8 cellular contexts compared by ENCODE assay signal in the genomic region with DNA sequence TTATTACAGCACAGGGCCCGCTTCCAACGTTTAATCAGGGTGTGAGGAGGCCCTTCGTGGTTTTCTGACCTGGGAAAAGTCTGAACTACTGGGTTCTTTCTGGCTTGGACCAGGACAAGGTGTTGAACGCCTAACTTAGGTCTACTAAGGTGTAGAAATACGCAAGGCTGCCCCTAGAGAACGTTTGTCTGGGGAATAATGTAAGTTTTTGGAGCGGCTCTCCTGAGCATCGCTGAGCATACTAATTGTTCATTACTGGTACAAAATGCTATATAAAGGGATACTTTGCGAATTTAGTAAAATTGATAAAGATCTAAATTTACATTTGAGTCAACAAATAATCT. TPM values are rescaled to one million over a fixed set of nuclear protein-coding genes. Genes with fewer than 3 reads are reported as not detected.
DNase-seq lines count a peak whose midpoint lies in the region; ATAC-seq, FAIRE-seq and TF ChIP-seq lines count a peak whose summit lies in the region.

No MANE protein-coding gene starts in this region.

- TF ChIP-seq CTCF in kidney (IDR thresholded peaks at IDR 0.05; ENCODE audit: borderline replicate concordance, extremely low read depth, insufficient read depth), result no peak
- no peak for TF ChIP-seq CTCF in upper lobe of right lung (IDR thresholded peaks at IDR 0.05)
- TF ChIP-seq CTCF in D721Med (IDR thresholded peaks at IDR 0.05; ENCODE audit: insufficient read depth, missing control alignments), result no peak

- H3K27ac Mint-ChIP-seq in stimulated activated naive CD8-positive, alpha-beta T cell treated with anti-CD3 and anti-CD28 coated beads, Interleukin-15, Interleukin-2, amounts not matched to agents 100 ng/mL and 50 ng/mL, for 24 hours, result peak overlapping the region; percentile 96
- H3K27ac Mint-ChIP-seq in activated CD4-positive, alpha-beta memory T cell treated with anti-CD3 and anti-CD28 coated beads for 36 hours, result peak overlapping the region; percentile 93

- intact Hi-C loops in activated CD4-positive, alpha-beta memory T cell treated with anti-CD3 and anti-CD28 coated beads for 36 hours (cut with micrococcal nuclease), result loop anchor here (2.0 to 10.0 kb wide), 3 partner anchors 138 to 330 kb away; a partner anchor contains a TSS
- intact Hi-C loops in kidney (cut with DNase I), result no loop called here
- intact Hi-C loops in upper lobe of right lung (cut with DNase I), result no loop called here

- peak overlapping the region; percentile 92 for H3K4me3 Mint-ChIP-seq in stimulated activated naive CD8-positive, alpha-beta T cell treated with anti-CD3 and anti-CD28 coated beads, Interleukin-15, Interleukin-2, amounts not matched to agents 100 ng/mL and 50 ng/mL, for 24 hours
- peak overlapping the region; percentile 93 for H3K4me3 Mint-ChIP-seq in activated CD4-positive, alpha-beta memory T cell treated with anti-CD3 and anti-CD28 coated beads for 36 hours

- ATAC-seq in stimulated activated naive CD8-positive, alpha-beta T cell treated with anti-CD3 and anti-CD28 coated beads, Interleukin-15, Interleukin-2, amounts not matched to agents 100 U/mL and 50 U/mL, for 24 hours, result no peak
- no peak for ATAC-seq in upper lobe of right lung

- H3K4me3 ChIP-seq in kidney (ENCODE audit: low read length in 2 of 2), result peak overlapping the region; percentile 75 to 80
- H3K4me3 ChIP-seq in upper lobe of right lung, result peak overlapping the region; percentile 92

- H3K9me3 Mint-ChIP-seq in stimulated activated naive CD8-positive, alpha-beta T cell treated with anti-CD3 and anti-CD28 coated beads, Interleukin-15, Interleukin-2, amounts not matched to agents 100 ng/mL and 50 ng/mL, for 24 hours, result no peaks in the 10 kb centered on the region
- no peaks in the 10 kb centered on the region for H3K9me3 Mint-ChIP-seq in activated CD4-positive, alpha-beta memory T cell treated with anti-CD3 and anti-CD28 coated beads for 36 hours

- in situ Hi-C loops in KBM-7 (cut with MboI; ENCODE audit: low pct_unique_long_range_greater_than_20kb, low sequenced_read_pairs), result no loop called here

- POLR2A ChIA-PET in activated CD4-positive, alpha-beta memory T cell treated with anti-CD3 and anti-CD28 coated beads for 36 hours (lab: Charles Lee), result interaction anchor here (1.0 to 1.4 kb wide), 3 partner anchors 31 to 201 kb away, joined by 3 read pairs; no protein-coding TSS in a partner anchor

- no peak for DNase-seq in stimulated activated naive CD8-positive, alpha-beta T cell treated with anti-CD3 and anti-CD28 coated beads, Interleukin-15, Interleukin-2, amounts not matched to agents 100 U/mL and 50 U/mL, for 24 hours
- DNase-seq in activated CD4-positive, alpha-beta memory T cell treated with anti-CD3 and anti-CD28 coated beads for 36 hours, result no peak
- DNase-seq in kidney (no peak), upper lobe of right lung (no peak), D721Med (ENCODE audit: insufficient read length, low spot score) (no peak), KBM-7 (no peak), NOMO-1 (lab: John Stamatoyannopoulos, UW; ENCODE audit: unreplicated experiment in 2 of 2) (no peak)

- H3K9me3 ChIP-seq in kidney (ENCODE audit: control insufficient read depth in 1 of 2, low read length in 2 of 2) (no peaks in the 10 kb centered on the region), upper lobe of right lung (no peaks in the 10 kb centered on the region)

- H3K9ac ChIP-seq in kidney (ENCODE audit: low read length in 2 of 2), result peak overlapping the region; percentile 75 to 84

- H3K27me3 Mint-ChIP-seq in stimulated activated naive CD8-positive, alpha-beta T cell treated with anti-CD3 and anti-CD28 coated beads, Interleukin-15, Interleukin-2, amounts not matched to agents 100 ng/mL and 50 ng/mL, for 24 hours, result no peaks in the 10 kb centered on the region
- no peaks in the 10 kb centered on the region for H3K27me3 Mint-ChIP-seq in activated CD4-positive, alpha-beta memory T cell treated with anti-CD3 and anti-CD28 coated beads for 36 hours

- H3K36me3 ChIP-seq in kidney (ENCODE audit: control insufficient read depth in 1 of 2, insufficient read depth in 2 of 2, low read length in 2 of 2) (peaks cover 0 to 4% of the 10 kb centered on the region in 2 donors), upper lobe of right lung (peaks cover 13% of the 10 kb centered on the region)

- no peak for FAIRE-seq in kidney (lab: Jason Lieb, UNC)
- FAIRE-seq in D721Med (lab: Jason Lieb, UNC), result no peak

- peaks cover 44% of the 10 kb centered on the region for H3K4me1 Mint-ChIP-seq in stimulated activated naive CD8-positive, alpha-beta T cell treated with anti-CD3 and anti-CD28 coated beads, Interleukin-15, Interleukin-2, amounts not matched to agents 100 ng/mL and 50 ng/mL, for 24 hours (ENCODE audit: low read depth)
- H3K4me1 Mint-ChIP-seq in activated CD4-positive, alpha-beta memory T cell treated with anti-CD3 and anti-CD28 coated beads for 36 hours (ENCODE audit: low read depth), result peaks cover 38% of the 10 kb centered on the region

- peaks cover 0 to 5% of the 10 kb centered on the region in 2 donors for H3K4me1 ChIP-seq in kidney (ENCODE audit: control insufficient read depth in 1 of 2, insufficient read depth in 1 of 2, low read depth in 1 of 2, low read length in 2 of 2)
- peaks cover 32% of the 10 kb centered on the region for H3K4me1 ChIP-seq in upper lobe of right lung

- H3K27ac ChIP-seq in kidney (ENCODE audit: low read depth in 2 of 2, low read length in 2 of 2), result peak overlapping the region; percentile 41 to 69
- H3K27ac ChIP-seq in upper lobe of right lung, result peak overlapping the region; percentile 93

- no peaks in the 10 kb centered on the region for H3K27me3 ChIP-seq in upper lobe of right lung

- CTCF ChIA-PET in activated CD4-positive, alpha-beta memory T cell treated with anti-CD3 and anti-CD28 coated beads for 36 hours (lab: Charles Lee), result interaction anchor here (1.2 to 5.0 kb wide), 3 partner anchors 13 to 200 kb away, joined by 3 to 24 read pairs (median 4); no protein-coding TSS in a partner anchor

- H3K36me3 Mint-ChIP-seq in stimulated activated naive CD8-positive, alpha-beta T cell treated with anti-CD3 and anti-CD28 coated beads, Interleukin-15, Interleukin-2, amounts not matched to agents 100 ng/mL and 50 ng/mL, for 24 hours (ENCODE audit: low read depth), result peaks cover 46% of the 10 kb centered on the region
- H3K36me3 Mint-ChIP-seq in activated CD4-positive, alpha-beta memory T cell treated with anti-CD3 and anti-CD28 coated beads for 36 hours, result peaks cover 41% of the 10 kb centered on the region

RNA-seq across cellular contexts. Expression of a gene that starts 32.4 kb away (rescaled TPM):
- total RNA-seq in activated CD4-positive, alpha-beta memory T cell treated with anti-CD3 and anti-CD28 coated beads for 36 hours, result 100 to 1,000 TPM; 277 to 279 TPM
- total RNA-seq in kidney (253 TPM), upper lobe of right lung (361 TPM)
- 1,227 TPM for polyA plus RNA-seq in kidney (ENCODE audit: insufficient read depth, low read depth, low replicate concordance)
